Comparison of ENCODE assay signal across 16 cellular contexts in the genomic region with DNA sequence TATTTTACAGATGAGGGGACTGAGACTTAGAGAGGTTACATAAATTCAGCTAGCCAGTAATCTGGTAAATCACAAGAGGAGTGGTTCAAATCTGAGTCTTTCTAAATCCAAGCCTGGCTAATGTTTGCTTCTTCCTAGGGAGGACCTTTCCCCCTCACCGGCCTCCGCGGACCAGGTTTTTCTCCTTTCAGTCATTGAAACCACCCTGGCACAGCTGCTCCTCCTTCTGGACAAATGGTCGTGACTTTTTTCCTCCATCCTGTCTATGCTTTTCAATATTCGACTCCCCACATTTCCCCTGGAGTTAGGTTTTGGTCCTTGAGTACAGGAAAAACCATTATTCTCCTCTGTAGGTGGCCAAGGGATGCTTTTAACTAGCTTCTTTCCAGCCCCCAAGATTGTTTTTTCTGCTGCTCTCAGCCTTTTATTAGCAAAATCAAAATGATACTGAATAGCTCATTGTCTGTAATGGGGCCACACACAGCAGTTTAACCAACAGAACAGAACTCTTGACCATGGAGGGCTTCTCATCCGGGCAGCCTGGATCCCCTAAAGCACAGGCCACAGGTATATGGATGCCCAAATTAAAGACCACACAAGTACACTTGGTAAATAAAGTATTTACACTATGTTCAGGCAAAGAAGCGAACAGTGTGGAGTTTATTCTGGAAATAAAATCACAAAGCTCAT.
A peak's percentile ranks its signal among the peaks of the same experiment; 100 is the strongest.
DNase-seq lines count a peak whose midpoint lies in the region; ATAC-seq, FAIRE-seq and TF ChIP-seq lines count a peak whose summit lies in the region.
"Had no signal": no experiment of that assay in that cellular context is flagged by ENCODE, and none has a peak within 500 bp of the region (broad histone marks: within the 10 kb centered on the region; RNA-seq: fewer than 3 reads in every experiment).

No MANE protein-coding gene starts in this region.

- FAIRE-seq in A549 (lab: Jason Lieb, UNC) = peak; percentile 84
- FAIRE-seq: GM19239, H1 had no signal

- no peak overlapping the region for H2BK15ac ChIP-seq in neuronal stem cell (ENCODE audit: low read length)

- H3K36me3 Mint-ChIP-seq in natural killer cell = no peaks in the 10 kb centered on the region
- H3K36me3 Mint-ChIP-seq: CD4-positive, alpha-beta memory T cell had no signal

- H3K23ac ChIP-seq in neuronal stem cell (ENCODE audit: low read depth, low read length, poor library complexity) = no peak overlapping the region

- H2BK5ac ChIP-seq in neuronal stem cell (ENCODE audit: low read length) = no peak overlapping the region

- H3K4me2 ChIP-seq in A549 (no peak overlapping the region), neuronal stem cell (ENCODE audit: insufficient read depth, low read length, poor library complexity, severe bottlenecking) (no peak overlapping the region)

- in situ Hi-C loops in gastrocnemius medialis (cut with MboI; ENCODE audit: low sequenced_read_pairs in 4 of 4) = no loop called here

- H3K27me3 ChIP-seq in SJSA1 (replicated peaks) (no peaks in the 10 kb centered on the region), neuronal stem cell (ENCODE audit: control insufficient read depth in 3 of 3, insufficient read depth in 3 of 3, low read depth in 1 of 3, low read length in 3 of 3) (no peaks in the 10 kb centered on the region), gastrocnemius medialis (peaks cover 0 to 3% (median 2%) of the 10 kb centered on the region in 3 donors), left lung (peaks cover 0 to 31% of the 10 kb centered on the region in 2 donors)

- no peak overlapping the region for H4K91ac ChIP-seq in neuronal stem cell (ENCODE audit: low read depth, low read length, poor library complexity)

- H3K9ac ChIP-seq in neuronal stem cell (ENCODE audit: low read depth, low read length, poor library complexity) = no peak overlapping the region

- peak overlapping the region; percentile 17 for H2AFZ ChIP-seq in neuronal stem cell (ENCODE audit: low read length)

- H3K9me3 ChIP-seq in A549 (no peaks in the 10 kb centered on the region; the same call in 2 of the 3 replicates), SJSA1 (replicated peaks) (no peaks in the 10 kb centered on the region), neuronal stem cell (replicated peaks in 1 of 2; ENCODE audit: control insufficient read depth in 2 of 2, insufficient read depth in 1 of 2, low read depth in 1 of 2, low read length in 2 of 2) (no peaks in the 10 kb centered on the region), gastrocnemius medialis (no peaks in the 10 kb centered on the region), left lung (no peaks in the 10 kb centered on the region)

- H3K18ac ChIP-seq in neuronal stem cell (ENCODE audit: low read length) = no peak overlapping the region

- no peak overlapping the region for H3K14ac ChIP-seq in neuronal stem cell (ENCODE audit: low read length)

- H3K4me1 Mint-ChIP-seq in natural killer cell = peaks cover 0 to 5% of the 10 kb centered on the region in 2 donors
- H3K4me1 Mint-ChIP-seq: B cell had no signal

- 30% methylated on average over 7 of the region's 7 CpGs for WGBS in A549 (ENCODE audit: missing lambda C conversion rate)
- no CpG with 5 or more reads among the region's 7 CpGs for whole genome bisulfite sequencing in neuronal stem cell (ENCODE audit: extremely low coverage in 2 of 2, insufficient read length in 2 of 2, insufficient replicate concordance in 1 of 2), 2 donors

- H3K36me3 ChIP-seq in SJSA1 (no peaks in the 10 kb centered on the region), neuronal stem cell (replicated peaks in 1 of 2; ENCODE audit: control insufficient read depth in 2 of 2, insufficient read depth in 2 of 2, low read length in 2 of 2) (no peaks in the 10 kb centered on the region), gastrocnemius medialis (no peaks in the 10 kb centered on the region), left lung (no peaks in the 10 kb centered on the region)
- H3K36me3 ChIP-seq: HAP-1 had no signal

- ATAC-seq in A549 (no peak), gastrocnemius medialis (no peak), SK-N-SH treated with all-trans-retinoic acid at 6 μM for 48 hours (no peak), left lung (no peak), natural killer cell (no peak)

- no peak overlapping the region for H3K27ac Mint-ChIP-seq in natural killer cell
- H3K27ac Mint-ChIP-seq: B cell had no signal

- H3K4me1 ChIP-seq in A549 (no peaks in the 10 kb centered on the region), SJSA1 (replicated peaks) (peaks cover 49% of the 10 kb centered on the region), neuronal stem cell (ENCODE audit: control insufficient read depth in 2 of 2, insufficient read depth in 1 of 2, low read depth in 1 of 2, low read length in 2 of 2) (no peaks in the 10 kb centered on the region), gastrocnemius medialis (no peaks in the 10 kb centered on the region), left lung (no peaks in the 10 kb centered on the region)
- H3K4me1 ChIP-seq: HAP-1 had no signal

- peaks cover 39 to 60% of the 10 kb centered on the region in 2 donors for H3K27me3 Mint-ChIP-seq in natural killer cell (ENCODE audit: low read depth in 2 of 2)

- H3K4me3 ChIP-seq in A549 = no peak overlapping the region
- no peak overlapping the region for H3K4me3 ChIP-seq in SJSA1
- no peak overlapping the region for H3K4me3 ChIP-seq in neuronal stem cell (ENCODE audit: low read length in 2 of 2)
- no peak overlapping the region for H3K4me3 ChIP-seq in gastrocnemius medialis
- no peak overlapping the region for H3K4me3 ChIP-seq in left lung
- H3K4me3 ChIP-seq: HAP-1 had no signal

- no peak overlapping the region for H3K4me3 Mint-ChIP-seq in natural killer cell
- H3K4me3 Mint-ChIP-seq: B cell; CD4-positive, alpha-beta memory T cell had no signal

- DNase-seq in A549 (ENCODE audit: low read depth in 1 of 2, low spot score in 1 of 2) (no peak), NCI-H2227 (lab: John Stamatoyannopoulos, UW; ENCODE audit: unreplicated experiment) (peak; percentile 24), SJSA1 (ENCODE audit: low read depth in 1 of 2, low spot score in 2 of 2) (peak; percentile 68 to 89), neuronal stem cell (ENCODE audit: low spot score) (no peak), gastrocnemius medialis (no peak), left lung (no peak), natural killer cell (no peak)
- DNase-seq: CD4-positive, alpha-beta memory T cell; DND-41; GDM1 had no signal

- POLR2A ChIA-PET in A549 (lab: Yijun Ruan, JAX) = no interaction called here

- H3K27ac ChIP-seq in A549 (no peak overlapping the region), SJSA1 (peak overlapping the region; percentile 92), neuronal stem cell (replicated peaks; ENCODE audit: low read length) (no peak overlapping the region), gastrocnemius medialis (no peak overlapping the region), left lung (no peak overlapping the region)
- H3K27ac ChIP-seq: C4-2B had no signal

- no peak overlapping the region for H2AK5ac ChIP-seq in neuronal stem cell (ENCODE audit: low read depth, low read length)

- no peak overlapping the region for H4K8ac ChIP-seq in neuronal stem cell (ENCODE audit: low read depth, low read length)

- no peak overlapping the region for H2BK12ac ChIP-seq in neuronal stem cell (ENCODE audit: low read length)

- H2BK120ac ChIP-seq in neuronal stem cell (ENCODE audit: low read depth, low read length) = no peak overlapping the region

- TF ChIP-seq CTCF in A549 (IDR thresholded peaks at IDR 0.05) (no peak), gastrocnemius medialis (IDR thresholded peaks at IDR 0.05 in 4 of 5, conservative IDR thresholded peaks at IDR 0.05 in 1 of 5) (no peak), left lung (IDR thresholded peaks at IDR 0.05) (no peak), natural killer cell (IDR thresholded peaks at IDR 0.05) (no peak)

- CTCF ChIA-PET in A549 (lab: Yijun Ruan, JAX) = interaction anchor here (0.8 to 4.4 kb wide), 5 partner anchors 9 to 115 kb away, joined by 3 to 20 read pairs (median 3); no protein-coding TSS in a partner anchor

- no peak overlapping the region for H3K4ac ChIP-seq in neuronal stem cell (ENCODE audit: low read length)

- TF ChIP-seq EP300 in A549 (IDR thresholded peaks at IDR 0.05) = no peak

- no peaks in the 10 kb centered on the region for H3K9me3 Mint-ChIP-seq in natural killer cell

- H3K79me1 ChIP-seq in neuronal stem cell (ENCODE audit: low read depth, low read length) = no peaks in the 10 kb centered on the region

- TF ChIP-seq RAD21 in A549 (conservative IDR thresholded peaks at IDR 0.05 in 1 of 2, IDR thresholded peaks at IDR 0.05 in 1 of 2) = no peak

- no peak for TF ChIP-seq POLR2A in A549 (IDR thresholded peaks at IDR 0.05; ENCODE audit: low read length)
- TF ChIP-seq POLR2A in gastrocnemius medialis (IDR thresholded peaks at IDR 0.05) = no peak

- intact Hi-C loops in gastrocnemius medialis (cut with DNase I; ENCODE audit: low total_unique reads) (no loop called here), left lung (cut with DNase I) (no loop called here), natural killer cell (cut with micrococcal nuclease) (no loop called here)

TF ChIP-seq in A549, 52 proteins besides CTCF, POLR2A, EP300 and RAD21 (continues in another document):
- no peak for TF ChIP-seq KDM1A (IDR thresholded peaks at IDR 0.05; ENCODE audit: low read depth)
- TF ChIP-seq SMC3 (IDR thresholded peaks at IDR 0.05) = no peak

TF ChIP-seq in SK-N-SH treated with all-trans-retinoic acid at 6 μM for 48 hours, 23 proteins besides CTCF, POLR2A, EP300 and RAD21:
- TF ChIP-seq ZNF8 (CRISPR knock-in tag; IDR thresholded peaks at IDR 0.05) (no peak), ESRRG (CRISPR knock-in tag; IDR thresholded peaks at IDR 0.05) (no peak)
TF ChIP-seq in SK-N-SH treated with all-trans-retinoic acid at 6 μM for 48 hours: peak in this region for 0.

Comparison
In these comparisons a context has a peak if more than half of its experiments do, and no peak if none do; other contexts are left out.
1. DNase-seq: peak in NCI-H2227 (single experiment) and SJSA1 (2 of 2); none in A549 (0 of 2), neuronal stem cell (single experiment), gastrocnemius medialis (0 of 2), left lung (0 of 2) and natural killer cell (single experiment).